Comparison of ENCODE assay signal across 36 cellular contexts in genomic region chr5:3031733-3032378, GRCh38.
"Had no signal": no experiment of that assay in that cellular context is flagged by ENCODE, and none has a peak within 500 bp of the region (broad histone marks: within the 10 kb centered on the region; RNA-seq: fewer than 3 reads in every experiment).

No MANE protein-coding gene starts in this region.

- H3K4me3 Mint-ChIP-seq: activated B cell treated with CpG ODN at 0.5 μM for 24 hours; activated CD4-positive, alpha-beta memory T cell treated with anti-CD3 and anti-CD28 coated beads, Interleukin-2, amount 10 ng/mL, durations not matched to agents 7 days and 5 days; activated CD4-positive, alpha-beta T cell treated with anti-CD3 and anti-CD28 coated beads, Interleukin-2, amount 10 ng/mL, durations not matched to agents 7 days and 5 days; activated CD8-positive, alpha-beta memory T cell treated with anti-CD3 and anti-CD28 coated beads, Interleukin-2, amount 10 ng/mL, durations not matched to agents 7 days and 5 days; activated CD8-positive, alpha-beta T cell treated with anti-CD3 and anti-CD28 coated beads, Interleukin-2, amount 10 ng/mL, durations not matched to agents 7 days and 5 days; activated naive CD4-positive, alpha-beta T cell treated with anti-CD3 and anti-CD28 coated beads, Interleukin-2, amount 10 ng/mL, durations not matched to agents 7 days and 5 days; activated naive CD4-positive, alpha-beta T cell treated with anti-CD3 and anti-CD28 coated beads, Interleukin-2, amount 50 U/mL, for 24 hours; activated naive CD8-positive, alpha-beta T cell; activated naive CD8-positive, alpha-beta T cell treated with anti-CD3 and anti-CD28 coated beads, Interleukin-2, amount 10 ng/mL, durations not matched to agents 7 days and 5 days; activated naive CD8-positive, alpha-beta T cell treated with anti-CD3 and anti-CD28 coated beads, Interleukin-2, amount 50 U/mL, for 24 hours; activated T-cell treated with anti-CD3 and anti-CD28 coated beads, Interleukin-2, amount 50 U/mL, for 24 hours; brain; central memory CD8-positive, alpha-beta T cell; T-helper 1 cell treated with Interleukin-12 subunit alpha and Interleukin-12 subunit beta and Interleukin-4 antibody, amounts not matched to agents 30 μg/mL and 1 μg/mL, for 36 hours; T-helper 2 cell treated with Interferon-gamma antibody and Interleukin-4, amounts not matched to agents 5 μg/mL and 100 μg/mL, for 36 hours had no signal

- H3K36me3 Mint-ChIP-seq: activated naive CD4-positive, alpha-beta T cell treated with anti-CD3 and anti-CD28 coated beads, Interleukin-2, amount 10 ng/mL, durations not matched to agents 7 days and 5 days; activated naive CD4-positive, alpha-beta T cell treated with anti-CD3 and anti-CD28 coated beads, Interleukin-2, amount 50 U/mL, for 24 hours; activated naive CD8-positive, alpha-beta T cell; activated naive CD8-positive, alpha-beta T cell treated with anti-CD3 and anti-CD28 coated beads, Interleukin-2, amount 10 ng/mL, durations not matched to agents 7 days and 5 days; brain had no signal

- H3K9me3 ChIP-seq: ascending aorta had no signal

- H3K9me3 Mint-ChIP-seq: activated B cell treated with CpG ODN at 0.5 μM for 24 hours; activated naive CD4-positive, alpha-beta T cell treated with anti-CD3 and anti-CD28 coated beads, Interleukin-2, amount 50 U/mL, for 24 hours; activated naive CD8-positive, alpha-beta T cell treated with anti-CD3 and anti-CD28 coated beads, Interleukin-2, amount 50 U/mL, for 24 hours had no signal

- H3K4me1 ChIP-seq: ascending aorta had no signal

- H3K27me3 Mint-ChIP-seq: activated B cell treated with CpG ODN at 0.5 μM for 24 hours; activated CD4-positive, alpha-beta memory T cell treated with anti-CD3 and anti-CD28 coated beads, Interleukin-2, amount 10 ng/mL, durations not matched to agents 7 days and 5 days; activated CD4-positive, alpha-beta T cell treated with anti-CD3 and anti-CD28 coated beads, Interleukin-2, amount 10 ng/mL, durations not matched to agents 7 days and 5 days; activated CD8-positive, alpha-beta memory T cell treated with anti-CD3 and anti-CD28 coated beads, Interleukin-2, amount 10 ng/mL, durations not matched to agents 7 days and 5 days; activated naive CD4-positive, alpha-beta T cell treated with anti-CD3 and anti-CD28 coated beads, Interleukin-2, amount 10 ng/mL, durations not matched to agents 7 days and 5 days; activated naive CD4-positive, alpha-beta T cell treated with anti-CD3 and anti-CD28 coated beads, Interleukin-2, amount 50 U/mL, for 24 hours; activated naive CD8-positive, alpha-beta T cell; activated naive CD8-positive, alpha-beta T cell treated with anti-CD3 and anti-CD28 coated beads, Interleukin-2, amount 10 ng/mL, durations not matched to agents 7 days and 5 days; activated naive CD8-positive, alpha-beta T cell treated with anti-CD3 and anti-CD28 coated beads, Interleukin-2, amount 50 U/mL, for 24 hours; activated T-cell treated with anti-CD3 and anti-CD28 coated beads, Interleukin-2, amount 50 U/mL, for 24 hours; central memory CD8-positive, alpha-beta T cell had no signal

- H3K27ac Mint-ChIP-seq: activated B cell treated with CpG ODN at 0.5 μM for 24 hours; activated CD4-positive, alpha-beta memory T cell treated with anti-CD3 and anti-CD28 coated beads, Interleukin-2, amount 10 ng/mL, durations not matched to agents 7 days and 5 days; activated CD4-positive, alpha-beta T cell treated with anti-CD3 and anti-CD28 coated beads, Interleukin-2, amount 10 ng/mL, durations not matched to agents 7 days and 5 days; activated CD8-positive, alpha-beta memory T cell treated with anti-CD3 and anti-CD28 coated beads, Interleukin-2, amount 10 ng/mL, durations not matched to agents 7 days and 5 days; activated CD8-positive, alpha-beta T cell treated with anti-CD3 and anti-CD28 coated beads, Interleukin-2, amount 10 ng/mL, durations not matched to agents 7 days and 5 days; activated naive CD4-positive, alpha-beta T cell treated with anti-CD3 and anti-CD28 coated beads, Interleukin-2, amount 10 ng/mL, durations not matched to agents 7 days and 5 days; activated naive CD4-positive, alpha-beta T cell treated with anti-CD3 and anti-CD28 coated beads, Interleukin-2, amount 50 U/mL, for 24 hours; activated naive CD8-positive, alpha-beta T cell; activated naive CD8-positive, alpha-beta T cell treated with anti-CD3 and anti-CD28 coated beads, Interleukin-2, amount 10 ng/mL, durations not matched to agents 7 days and 5 days; activated naive CD8-positive, alpha-beta T cell treated with anti-CD3 and anti-CD28 coated beads, Interleukin-2, amount 50 U/mL, for 24 hours; activated T-cell treated with anti-CD3 and anti-CD28 coated beads, Interleukin-2, amount 50 U/mL, for 24 hours; activated T-helper 2 cell treated with anti-CD3 and anti-CD28 coated beads, Interferon-gamma antibody, Interleukin-2, Interleukin-4, amounts not matched to agents 10 μg/mL and 5 μg/mL and 100 μg/mL, durations not matched to agents 14 hours and 24 hours and 36 hours; T-helper 1 cell treated with Interleukin-12 subunit alpha and Interleukin-12 subunit beta and Interleukin-4 antibody, amounts not matched to agents 30 μg/mL and 1 μg/mL, for 36 hours; T-helper 2 cell treated with Interferon-gamma antibody and Interleukin-4, amounts not matched to agents 5 μg/mL and 100 μg/mL, for 36 hours had no signal

- ATAC-seq: activated CD8-positive, alpha-beta memory T cell treated with anti-CD3 and anti-CD28 coated beads, Interleukin-2, amount 10 ng/mL, durations not matched to agents 7 days and 5 days; activated CD8-positive, alpha-beta T cell treated with anti-CD3 and anti-CD28 coated beads, Interleukin-2, amount 10 ng/mL, durations not matched to agents 7 days and 5 days; activated naive CD8-positive, alpha-beta T cell treated with anti-CD3 and anti-CD28 coated beads, Interleukin-2, amount 50 U/mL, for 24 hours had no signal

- FAIRE-seq: TTC549 had no signal

- H3K27ac ChIP-seq: ascending aorta, cardiac muscle cell, VCaP had no signal

- H3K27me3 ChIP-seq: ascending aorta, cardiac muscle cell had no signal

- H3K4me3 ChIP-seq: ascending aorta, cardiac muscle cell had no signal

- DNase-seq: activated B cell treated with CpG ODN at 0.5 μM for 24 hours; activated CD4-positive, alpha-beta memory T cell treated with anti-CD3 and anti-CD28 coated beads, Interleukin-2, amount 10 ng/mL, durations not matched to agents 7 days and 5 days; activated CD4-positive, alpha-beta T cell treated with anti-CD3 and anti-CD28 coated beads for 4 hours; activated CD4-positive, alpha-beta T cell treated with anti-CD3 and anti-CD28 coated beads, Interleukin-2, amount 10 ng/mL, durations not matched to agents 7 days and 5 days; activated CD4-positive, alpha-beta T cell treated with anti-CD3 and anti-CD28 coated beads, Interleukin-2, amount 50 U/mL, for 48 hours; activated CD4-positive, CD25-positive, alpha-beta regulatory T cell treated with anti-CD3 and anti-CD28 coated beads, Interleukin-2, amount 50 U/mL, for 72 hours; activated CD8-positive, alpha-beta memory T cell treated with anti-CD3 and anti-CD28 coated beads for 24 hours; activated CD8-positive, alpha-beta memory T cell treated with anti-CD3 and anti-CD28 coated beads, Interleukin-2, amount 10 ng/mL, durations not matched to agents 7 days and 5 days; activated CD8-positive, alpha-beta memory T cell treated with anti-CD3 and anti-CD28 coated beads, Interleukin-2, amount 50 U/mL, for 48 hours; activated CD8-positive, alpha-beta T cell treated with anti-CD3 and anti-CD28 coated beads, Interleukin-2, amount 10 ng/mL, durations not matched to agents 7 days and 5 days; activated effector memory CD4-positive, alpha-beta T cell treated with Interleukin-2 at 50 U/mL for 16 hours; activated gamma-delta T cell; activated naive CD4-positive, alpha-beta T cell treated with anti-CD3 and anti-CD28 coated beads, Interleukin-2, amount 10 ng/mL, durations not matched to agents 7 days and 5 days; activated naive CD4-positive, alpha-beta T cell treated with Interleukin-2 at 50 U/mL for 16 hours; activated naive CD8-positive, alpha-beta T cell treated with anti-CD3 and anti-CD28 coated beads, Interleukin-2, amount 10 ng/mL, durations not matched to agents 7 days and 5 days; activated naive CD8-positive, alpha-beta T cell treated with anti-CD3 and anti-CD28 coated beads, Interleukin-2, amount 50 U/mL, for 24 hours; activated T-cell treated with anti-CD3 and anti-CD28 coated beads, Interleukin-2, amount 50 U/mL, for 24 hours; activated T-cell treated with anti-CD3 and anti-CD28 coated beads, Interleukin-2, amount 50 U/mL, for 48 hours; amygdala; anterior cingulate cortex; caudate nucleus; cerebellar nuclear complex; T-helper 1 cell; T-helper 2 cell; T-helper 9 cell had no signal

- H3K4me1 Mint-ChIP-seq: activated B cell treated with CpG ODN at 0.5 μM for 24 hours; activated CD4-positive, alpha-beta memory T cell treated with anti-CD3 and anti-CD28 coated beads, Interleukin-2, amount 10 ng/mL, durations not matched to agents 7 days and 5 days; activated CD4-positive, alpha-beta T cell treated with anti-CD3 and anti-CD28 coated beads, Interleukin-2, amount 10 ng/mL, durations not matched to agents 7 days and 5 days; activated CD8-positive, alpha-beta memory T cell treated with anti-CD3 and anti-CD28 coated beads, Interleukin-2, amount 10 ng/mL, durations not matched to agents 7 days and 5 days; activated naive CD4-positive, alpha-beta T cell treated with anti-CD3 and anti-CD28 coated beads, Interleukin-2, amount 10 ng/mL, durations not matched to agents 7 days and 5 days; activated naive CD4-positive, alpha-beta T cell treated with anti-CD3 and anti-CD28 coated beads, Interleukin-2, amount 50 U/mL, for 24 hours; activated naive CD8-positive, alpha-beta T cell treated with anti-CD3 and anti-CD28 coated beads, Interleukin-2, amount 10 ng/mL, durations not matched to agents 7 days and 5 days; activated naive CD8-positive, alpha-beta T cell treated with anti-CD3 and anti-CD28 coated beads, Interleukin-2, amount 50 U/mL, for 24 hours; central memory CD8-positive, alpha-beta T cell had no signal

- H3K36me3 ChIP-seq: ascending aorta, cardiac muscle cell had no signal
